Comparison of ENCODE assay signal across 21 cellular contexts in the genomic region with DNA sequence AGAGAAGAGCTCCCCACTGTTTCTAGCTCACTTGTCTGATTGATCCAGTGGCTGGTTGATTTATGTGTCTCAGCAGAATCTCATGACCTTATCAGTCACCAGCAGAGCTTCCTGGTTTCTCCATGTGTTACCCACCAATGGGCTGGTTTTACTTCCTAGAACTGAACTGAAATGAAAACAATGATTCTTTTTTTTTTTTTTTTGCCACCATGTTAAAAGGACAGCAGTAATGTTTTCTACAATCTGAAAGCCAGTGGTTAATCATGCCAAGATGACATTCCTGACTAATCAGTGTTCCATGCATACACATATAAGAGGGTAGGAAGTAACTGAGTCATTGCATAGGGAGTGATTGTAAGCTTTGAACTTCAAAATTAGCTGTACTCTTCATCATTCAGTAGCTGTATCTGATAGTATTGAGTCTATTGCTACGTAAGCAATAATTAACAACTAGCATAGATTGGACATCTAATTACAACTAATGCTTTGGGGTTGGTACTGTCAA.
DNase-seq lines count a peak whose midpoint lies in the region; ATAC-seq, FAIRE-seq and TF ChIP-seq lines count a peak whose summit lies in the region.
"Had no signal": no experiment of that assay in that cellular context is flagged by ENCODE, and none has a peak within 500 bp of the region (broad histone marks: within the 10 kb centered on the region; RNA-seq: fewer than 3 reads in every experiment).

No MANE protein-coding gene starts in this region.

- DNase-seq in GM03348 (ENCODE audit: low spot score) (peak; percentile 18), RCC 7860 (ENCODE audit: low spot score) (peak; percentile 69), epithelial cell of esophagus (ENCODE audit: low read depth) (peak; percentile 62), progenitor cell of endocrine pancreas (ENCODE audit: low spot score, unreplicated experiment) (no peak), COLO668 (lab: John Stamatoyannopoulos, UW; ENCODE audit: unreplicated experiment) (no peak), occipital lobe (lab: John Stamatoyannopoulos, UW) (no peak), glutamatergic neuron (no peak)
- DNase-seq: colonic mucosa; gastrocnemius medialis; H9; kidney; naive thymus-derived CD4-positive, alpha-beta T cell; NCI-H1417 treated with DMSO at 0.1 percent for 48 hours; NCI-H526 treated with DMSO at 0.1 percent for 48 hours; Right ventricle myocardium superior; sigmoid colon; stimulated activated naive CD8-positive, alpha-beta T cell treated with anti-CD3 and anti-CD28 coated beads, Interleukin-15, amount 100 ng/mL, for 72 hours had no signal

- H3K9me3 Mint-ChIP-seq in progenitor cell of endocrine pancreas (ENCODE audit: low read depth) (peaks cover 10% of the 10 kb centered on the region), glutamatergic neuron (ENCODE audit: unreplicated experiment) (no peaks in the 10 kb centered on the region)

- H3K4me3 ChIP-seq in epithelial cell of esophagus (ENCODE audit: low read length) = no peak overlapping the region
- H3K4me3 ChIP-seq: BLaER1 treated with 17β-estradiol and CSF1 and Interleukin-3, amounts not matched to agents 10 nM and 100 nM; colonic mucosa; gastrocnemius medialis; sigmoid colon had no signal

- TF ChIP-seq CTCF in epithelial cell of esophagus (IDR thresholded peaks at IDR 0.05; ENCODE audit: insufficient read depth, low read depth, low read length, missing control alignments) (no peak), progenitor cell of endocrine pancreas (IDR thresholded peaks at IDR 0.05; ENCODE audit: unreplicated experiment) (no peak), glutamatergic neuron (IDR thresholded peaks at IDR 0.05; ENCODE audit: partially characterized antibody, unreplicated experiment) (no peak)

- H3K4me1 Mint-ChIP-seq in progenitor cell of endocrine pancreas (ENCODE audit: low read depth) (peaks cover 22% of the 10 kb centered on the region), glutamatergic neuron (ENCODE audit: low read depth, unreplicated experiment) (no peaks in the 10 kb centered on the region)
- H3K4me1 Mint-ChIP-seq: naive thymus-derived CD4-positive, alpha-beta T cell; stimulated activated naive CD8-positive, alpha-beta T cell treated with anti-CD3 and anti-CD28 coated beads, Interleukin-15, amount 100 ng/mL, for 72 hours had no signal

- H3K27ac Mint-ChIP-seq in progenitor cell of endocrine pancreas (peak overlapping the region; percentile 63), glutamatergic neuron (ENCODE audit: unreplicated experiment) (no peak overlapping the region)
- H3K27ac Mint-ChIP-seq: activated naive CD4-positive, alpha-beta T cell treated with anti-CD3 and anti-CD28 coated beads, Interleukin-2, amount 50 U/mL, for 72 hours; naive thymus-derived CD4-positive, alpha-beta T cell; stimulated activated naive CD8-positive, alpha-beta T cell treated with anti-CD3 and anti-CD28 coated beads, Interleukin-15, amount 100 ng/mL, for 72 hours had no signal

- H3K36me3 Mint-ChIP-seq in progenitor cell of endocrine pancreas (ENCODE audit: insufficient read depth) (peaks cover 54% of the 10 kb centered on the region), glutamatergic neuron (ENCODE audit: unreplicated experiment) (peaks cover 5% of the 10 kb centered on the region)
- H3K36me3 Mint-ChIP-seq: naive thymus-derived CD4-positive, alpha-beta T cell had no signal

- ATAC-seq in HG02759 (IDR thresholded peaks at IDR 0.05; ENCODE audit: unreplicated experiment) = no peak
- ATAC-seq: activated naive CD4-positive, alpha-beta T cell treated with anti-CD3 and anti-CD28 coated beads, Interleukin-2, amount 50 U/mL, for 72 hours; gastrocnemius medialis; naive thymus-derived CD4-positive, alpha-beta T cell; stimulated activated naive CD8-positive, alpha-beta T cell treated with anti-CD3 and anti-CD28 coated beads, Interleukin-15, amount 100 ng/mL, for 72 hours had no signal

- H3K27me3 Mint-ChIP-seq in progenitor cell of endocrine pancreas (no peaks in the 10 kb centered on the region), glutamatergic neuron (ENCODE audit: unreplicated experiment) (no peaks in the 10 kb centered on the region)
- H3K27me3 Mint-ChIP-seq: stimulated activated naive CD8-positive, alpha-beta T cell treated with anti-CD3 and anti-CD28 coated beads, Interleukin-15, amount 100 ng/mL, for 72 hours had no signal

- FAIRE-seq in RCC 7860 (lab: Jason Lieb, UNC) = peak; percentile 54
- FAIRE-seq: G401.6, kidney had no signal

- no peak overlapping the region for H3K4me3 Mint-ChIP-seq in progenitor cell of endocrine pancreas (ENCODE audit: low read depth)
- H3K4me3 Mint-ChIP-seq in glutamatergic neuron (ENCODE audit: unreplicated experiment) = no peak overlapping the region
- H3K4me3 Mint-ChIP-seq: H9; naive thymus-derived CD4-positive, alpha-beta T cell; stimulated activated naive CD8-positive, alpha-beta T cell treated with anti-CD3 and anti-CD28 coated beads, Interleukin-15, amount 100 ng/mL, for 72 hours had no signal

Comparison
In these comparisons a context has a peak if more than half of its experiments do, and no peak if none do; other contexts are left out.
1. DNase-seq: peak in GM03348 (single experiment), RCC 7860 (single experiment) and epithelial cell of esophagus (single experiment); none in progenitor cell of endocrine pancreas (single experiment), COLO668 (single experiment), occipital lobe (single experiment) and glutamatergic neuron (single experiment).